In genomic region chr2:30654404-30654803, GRCh38 we compare ENCODE assay signal across 23 cellular contexts.
"Had no signal": no experiment of that assay in that cellular context is flagged by ENCODE, and none has a peak within 500 bp of the region (broad histone marks: within the 10 kb centered on the region; RNA-seq: fewer than 3 reads in every experiment).

No MANE protein-coding gene starts in this region.

- H3K36me3 ChIP-seq: ascending aorta had no signal

- H3K9me3 ChIP-seq: ascending aorta had no signal

- H3K27me3 ChIP-seq: ascending aorta, dorsolateral prefrontal cortex had no signal

- ATAC-seq: esophagus mucosa, T-cell had no signal

- H3K4me3 ChIP-seq: ascending aorta, coronary artery, dorsolateral prefrontal cortex had no signal

- DNase-seq: activated CD4-positive, alpha-beta memory T cell treated with anti-CD3 and anti-CD28 coated beads, Interleukin-2, amount 10 ng/mL, durations not matched to agents 7 days and 5 days; activated CD4-positive, alpha-beta T cell treated with anti-CD3 and anti-CD28 coated beads for 1 hour; activated CD4-positive, alpha-beta T cell treated with anti-CD3 and anti-CD28 coated beads for 4 hours; activated CD4-positive, alpha-beta T cell treated with anti-CD3 and anti-CD28 coated beads, Interleukin-2, amount 10 ng/mL, durations not matched to agents 7 days and 5 days; activated CD4-positive, alpha-beta T cell treated with anti-CD3 and anti-CD28 coated beads, Interleukin-2, amount 50 U/mL, for 4 hours; activated CD8-positive, alpha-beta memory T cell treated with anti-CD3 and anti-CD28 coated beads, Interleukin-2, amount 50 U/mL, for 48 hours; activated gamma-delta T cell; activated naive CD4-positive, alpha-beta T cell; activated naive CD4-positive, alpha-beta T cell treated with anti-CD3 and anti-CD28 coated beads, Interleukin-2, amount 10 ng/mL, durations not matched to agents 7 days and 5 days; activated naive CD8-positive, alpha-beta T cell treated with anti-CD3 and anti-CD28 coated beads, Interleukin-2, amount 10 ng/mL, durations not matched to agents 7 days and 5 days; activated T-cell treated with anti-CD3 and anti-CD28 coated beads for 4 hours; activated T-cell treated with anti-CD3 and anti-CD28 coated beads, Interleukin-2, amount 50 U/mL, for 24 hours; dorsolateral prefrontal cortex; effector memory CD4-positive, alpha-beta T cell; endodermal cell; head of caudate nucleus; T-cell; T-helper 9 cell had no signal

- H3K27ac ChIP-seq: ascending aorta, coronary artery, dorsolateral prefrontal cortex had no signal

- FAIRE-seq: bronchial epithelial cell, frontal cortex had no signal

- H3K4me1 ChIP-seq: ascending aorta had no signal
